Comparison of ENCODE assay signal across 21 cellular contexts in genomic region chr1:109765896-109766615, GRCh38. TPM values are rescaled to one million over a fixed set of nuclear protein-coding genes. Genes with fewer than 3 reads are reported as not detected.
DNase-seq lines count a peak whose midpoint lies in the region; ATAC-seq and TF ChIP-seq lines count a peak whose summit lies in the region.
"Had no signal": no experiment of that assay in that cellular context is flagged by ENCODE, and none has a peak within 500 bp of the region (broad histone marks: within the 10 kb centered on the region; RNA-seq: fewer than 3 reads in every experiment).

No MANE protein-coding gene starts in this region.

- H3K27ac ChIP-seq in osteoblast (ENCODE audit: low read depth, low read length) (no peak overlapping the region), sigmoid colon (no peak overlapping the region)
- H3K27ac ChIP-seq: neutrophil, right lobe of liver had no signal

- H3K9me3 ChIP-seq in osteoblast (ENCODE audit: low read depth, low read length) (no peaks in the 10 kb centered on the region), sigmoid colon (no peaks in the 10 kb centered on the region)
- H3K9me3 ChIP-seq: heart right ventricle, neutrophil, right lobe of liver had no signal

- no peak overlapping the region for H3K4me3 ChIP-seq in osteoblast (ENCODE audit: insufficient read depth, low read length)
- H3K4me3 ChIP-seq in sigmoid colon, result no peak overlapping the region
- H3K4me3 ChIP-seq: heart right ventricle, right lobe of liver had no signal

- TF ChIP-seq CTCF in osteoblast (IDR thresholded peaks at IDR 0.05; ENCODE audit: extremely low read depth, low read depth, low read length), result no peak
- TF ChIP-seq CTCF in sigmoid colon (IDR thresholded peaks at IDR 0.05), result no peak

- H3K27me3 ChIP-seq in osteoblast (ENCODE audit: insufficient read depth, low read length) (peaks cover 2% of the 10 kb centered on the region), sigmoid colon (no peaks in the 10 kb centered on the region)
- H3K27me3 ChIP-seq: heart right ventricle, neutrophil, right lobe of liver had no signal

- 58 to 73% methylated on average over 13 of the region's 13 CpGs for WGBS in sigmoid colon, 2 donors

- no peaks in the 10 kb centered on the region for H3K36me3 ChIP-seq in osteoblast (ENCODE audit: insufficient read depth, low read length)
- no peaks in the 10 kb centered on the region for H3K36me3 ChIP-seq in sigmoid colon
- H3K36me3 ChIP-seq: heart right ventricle, neutrophil, right lobe of liver had no signal

- no peak overlapping the region for H2AFZ ChIP-seq in osteoblast (ENCODE audit: low read length)

- intact Hi-C loops in left ventricle myocardium superior (cut with micrococcal nuclease) (no loop called here), sigmoid colon (cut with DNase I) (no loop called here)

- TF ChIP-seq EP300 in sigmoid colon (IDR thresholded peaks at IDR 0.05), result no peak

- H3K4me1 ChIP-seq in osteoblast (ENCODE audit: insufficient read depth, low read length) (peaks cover 6% of the 10 kb centered on the region), sigmoid colon (peaks cover 0 to 16% (median 6%) of the 10 kb centered on the region in 4 donors)
- H3K4me1 ChIP-seq: right lobe of liver had no signal

- no peaks in the 10 kb centered on the region for H4K20me1 ChIP-seq in osteoblast (ENCODE audit: insufficient read depth, low read length)

- no peaks in the 10 kb centered on the region for H3K79me2 ChIP-seq in osteoblast (ENCODE audit: insufficient read depth, low read length)

- TF ChIP-seq POLR2A in sigmoid colon (IDR thresholded peaks at IDR 0.05), result peak in 1 of 2 donors; percentile 23

- H3K4me2 ChIP-seq in osteoblast (ENCODE audit: insufficient read depth, low read length), result no peak overlapping the region

- ATAC-seq in left ventricle myocardium superior (no peak), esophagus mucosa (no peak), GM18511 (IDR thresholded peaks at IDR 0.05; ENCODE audit: unreplicated experiment) (no peak)
- ATAC-seq: activated naive CD4-positive, alpha-beta T cell treated with anti-CD3 and anti-CD28 coated beads, Interleukin-2, amount 50 U/mL, for 72 hours; CD8-positive, alpha-beta T cell; heart right ventricle; right lobe of liver had no signal

- DNase-seq in LoVo (ENCODE audit: low spot score) (peak; percentile 23), amniotic epithelial cell (ENCODE audit: low read depth) (peak; percentile 31), left ventricle myocardium superior (peak; percentile 17), osteoblast (ENCODE audit: insufficient read length, low spot score, missing footprints) (peak; percentile 64), nucleus accumbens (lab: John Stamatoyannopoulos, UW) (no peak), sigmoid colon (no peak)
- DNase-seq: DMS53; Karpas-422; midbrain; NCI-H1092 treated with DMSO at 0.1 percent for 48 hours; NCI-H524 treated with DMSO at 0.1 percent for 48 hours; stimulated activated CD4-positive, alpha-beta T cell treated with anti-CD3 and anti-CD28 coated beads, Interleukin-4, amount 100 ng/mL, for 1 hour had no signal

RNA-seq across cellular contexts. Expression of gene EPS8L3, which starts 2.3 kb away (rescaled TPM):
- total RNA-seq in left ventricle myocardium superior, result not detected
- not detected in 2 replicates for total RNA-seq in osteoblast
- 1 to 10 TPM in 2 of 4 donors, not detected in 2; 1.1 to 1.4 TPM for total RNA-seq in sigmoid colon
- polyA plus RNA-seq in sigmoid colon, result 100 to 1,000 TPM in 1 of 3 donors, 10 to 100 TPM in 2; 81.7 to 212 (median 84.4) TPM
- not detected for total RNA-seq in esophagus mucosa
- total RNA-seq: activated naive CD4-positive, alpha-beta T cell treated with anti-CD3 and anti-CD28 coated beads, Interleukin-2, amount 50 U/mL, for 72 hours; CD8-positive, alpha-beta T cell; T-helper 1 cell treated with Interleukin-12 subunit alpha and Interleukin-12 subunit beta and Interleukin-4 antibody, amounts not matched to agents 30 ng/mL and 1 ng/mL, for 36 hours had no signal
- polyA plus RNA-seq: heart right ventricle, keratinocyte had no signal

RNA-seq across cellular contexts. Expression of gene GSTM3, which starts 25.2 kb away (rescaled TPM):
- total RNA-seq in left ventricle myocardium superior, result 113 TPM
- 49.9 and 50.1 TPM in 2 replicates for total RNA-seq in osteoblast
- total RNA-seq in sigmoid colon, result 100 to 1,000 TPM in 3 of 4 donors, 10 to 100 TPM in 1; 61.1 to 143 (median 122) TPM
- 10 to 100 TPM; 21.6 to 64.3 (median 40.2) TPM for polyA plus RNA-seq in sigmoid colon
- 19.4 TPM for total RNA-seq in esophagus mucosa

RNA-seq across cellular contexts. Expression of gene GSTM5, which starts 54.0 kb away (rescaled TPM):
- total RNA-seq in left ventricle myocardium superior (2.6 TPM), osteoblast (2.1 and 4.3 TPM in 2 replicates), sigmoid colon (1 to 10 TPM; 2.7 to 8.0 (median 3.5) TPM), esophagus mucosa (0.36 TPM)
- polyA plus RNA-seq in sigmoid colon, result 10 to 100 TPM in 1 of 3 donors, 1 to 10 TPM in 2; 2.5 to 11.4 (median 2.7) TPM
- total RNA-seq: T-helper 1 cell treated with Interleukin-12 subunit alpha and Interleukin-12 subunit beta and Interleukin-4 antibody, amounts not matched to agents 30 ng/mL and 1 ng/mL, for 36 hours had no signal
- polyA plus RNA-seq: keratinocyte had no signal

Comparison
In these comparisons a context has a peak if more than half of its experiments do, and no peak if none do; other contexts are left out.
1. DNase-seq: peak in LoVo (single experiment), amniotic epithelial cell (single experiment), left ventricle myocardium superior (single experiment) and osteoblast (single experiment); none in nucleus accumbens (0 of 56) and sigmoid colon (single experiment).